ENCODE assay signal across 28 cellular contexts in the genomic region with DNA sequence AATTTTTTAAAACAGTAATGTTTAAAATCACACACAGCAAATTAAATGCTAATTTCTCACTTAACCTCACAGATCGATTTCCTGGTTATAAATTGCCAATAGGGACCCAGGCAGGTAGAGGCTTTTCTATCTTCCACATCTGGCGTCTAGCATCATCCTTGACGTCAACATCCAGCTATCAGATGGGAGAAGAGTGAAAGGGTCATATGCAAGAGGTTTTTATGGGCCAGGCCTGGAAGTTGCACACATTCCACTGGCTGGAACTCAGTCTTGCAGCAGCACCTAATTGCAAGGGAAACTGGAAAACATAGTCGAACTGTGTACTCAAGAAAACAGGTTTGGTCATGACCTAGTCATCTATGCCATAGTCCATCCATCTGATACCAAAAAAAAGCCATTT.
"Had no signal": no experiment of that assay in that cellular context is flagged by ENCODE, and none has a peak within 500 bp of the region (broad histone marks: within the 10 kb centered on the region; RNA-seq: fewer than 3 reads in every experiment).

No MANE protein-coding gene starts in this region.

- H3K27me3 ChIP-seq: brain microvascular endothelial cell, dorsolateral prefrontal cortex, gastrocnemius medialis, heart left ventricle had no signal

- DNase-seq: activated CD4-positive, alpha-beta memory T cell treated with anti-CD3 and anti-CD28 coated beads for 36 hours; activated CD4-positive, alpha-beta T cell treated with anti-CD3 and anti-CD28 coated beads for 36 hours; activated CD4-positive, alpha-beta T cell treated with anti-CD3 and anti-CD28 coated beads, Interleukin-2, amount 10 ng/mL, durations not matched to agents 24 days and 14 days; activated CD4-positive, CD25-positive, alpha-beta regulatory T cell; activated CD4-positive, CD25-positive, alpha-beta regulatory T cell treated with anti-CD3 and anti-CD28 coated beads, Interleukin-2, amount 50 U/mL, for 72 hours; activated CD8-positive, alpha-beta memory T cell treated with anti-CD3 and anti-CD28 coated beads, Interleukin-2, amount 10 ng/mL, durations not matched to agents 7 days and 5 days; activated CD8-positive, alpha-beta memory T cell treated with anti-CD3 and anti-CD28 coated beads, Interleukin-2, amount 50 U/mL, for 4 hours; activated CD8-positive, alpha-beta T cell treated with anti-CD3 and anti-CD28 coated beads, Interleukin-2, amount 10 ng/mL, durations not matched to agents 7 days and 5 days; activated effector memory CD4-positive, alpha-beta T cell treated with anti-CD3 and anti-CD28 coated beads, Interleukin-2, amount 50 U/mL, for 16 hours; activated naive CD4-positive, alpha-beta T cell treated with anti-CD3 and anti-CD28 coated beads for 36 hours; activated naive CD8-positive, alpha-beta T cell treated with anti-CD3 and anti-CD28 coated beads, Interleukin-2, amount 10 ng/mL, durations not matched to agents 7 days and 5 days; activated T-cell treated with anti-CD3 and anti-CD28 coated beads, Interleukin-2, amount 50 U/mL, for 1 hour; activated T-cell treated with anti-CD3 and anti-CD28 coated beads, Interleukin-2, amount 50 U/mL, for 48 hours; amniotic stem cell; anterior cingulate cortex; brain microvascular endothelial cell; dorsolateral prefrontal cortex; effector memory CD4-positive, alpha-beta T cell; endodermal cell; foreskin keratinocyte; gastrocnemius medialis; glutamatergic neuron; heart left ventricle; T-helper 9 cell had no signal

- ATAC-seq: activated CD4-positive, alpha-beta T cell treated with anti-CD3 and anti-CD28 coated beads for 36 hours; activated CD8-positive, alpha-beta memory T cell treated with anti-CD3 and anti-CD28 coated beads, Interleukin-2, amount 10 ng/mL, durations not matched to agents 7 days and 5 days; activated CD8-positive, alpha-beta T cell treated with anti-CD3 and anti-CD28 coated beads, Interleukin-2, amount 10 ng/mL, durations not matched to agents 7 days and 5 days; esophagus mucosa; foreskin keratinocyte; gastrocnemius medialis; heart left ventricle had no signal

- H3K27ac ChIP-seq: brain microvascular endothelial cell, coronary artery, dorsolateral prefrontal cortex, foreskin keratinocyte, gastrocnemius medialis, heart left ventricle had no signal

- FAIRE-seq: astrocyte, bronchial epithelial cell had no signal

- H3K4me1 ChIP-seq: foreskin keratinocyte, gastrocnemius medialis had no signal

- H3K36me3 ChIP-seq: brain microvascular endothelial cell, gastrocnemius medialis, heart left ventricle had no signal

- H3K9me3 ChIP-seq: gastrocnemius medialis, heart left ventricle had no signal

- H3K4me3 ChIP-seq: coronary artery, dorsolateral prefrontal cortex, gastrocnemius medialis, heart left ventricle had no signal
